ENCODE assay signal across 9 cellular contexts in the genomic region with DNA sequence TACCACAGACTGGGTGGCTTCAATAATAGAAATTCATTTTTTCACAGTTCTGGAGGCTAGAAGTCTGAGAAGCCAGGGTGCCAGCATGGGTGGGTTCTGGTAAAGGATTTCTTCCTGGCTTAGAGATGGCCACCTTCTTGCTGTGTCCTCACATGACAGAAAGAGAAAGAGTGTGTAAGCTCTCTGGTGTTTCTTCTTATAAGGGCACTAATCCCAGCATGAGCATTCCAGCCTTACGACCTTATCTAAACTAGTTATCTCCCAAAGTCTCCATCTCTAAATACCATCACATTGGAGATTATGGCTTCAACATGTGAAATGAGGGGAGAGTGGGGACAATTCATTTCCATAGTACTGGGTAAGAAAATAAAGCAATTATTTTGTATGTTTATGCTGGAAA.
"Had no signal": no experiment of that assay in that cellular context is flagged by ENCODE, and none has a peak within 500 bp of the region (broad histone marks: within the 10 kb centered on the region; RNA-seq: fewer than 3 reads in every experiment).

No MANE protein-coding gene starts in this region.

- ATAC-seq: GM23338, HCT116 had no signal

- H3K9me3 Mint-ChIP-seq: H9 had no signal

- H3K4me3 ChIP-seq: GM23248, GM23338, HAP-1 had no signal

- H3K4me2 ChIP-seq: GM23338 had no signal

- H3K36me3 ChIP-seq: HAP-1 had no signal

- H3K27ac Mint-ChIP-seq: GM23338, H9, HFFc6 had no signal

- H3K9ac ChIP-seq: GM23248 had no signal

- H3K9me3 ChIP-seq: HAP-1 had no signal

- H3K4me1 ChIP-seq: HAP-1 had no signal

- H3K4me1 Mint-ChIP-seq: GM23338, H9 had no signal

- H3K4me3 Mint-ChIP-seq: GM23338, H9, HFFc6 had no signal

- DNase-seq: GM23248, GOT3, H7, H9, HCEC 1CT, HFFc6 had no signal

- H2AFZ ChIP-seq: GM23248, GM23338 had no signal

- H3K27ac ChIP-seq: GM23248 had no signal
